19 cellular contexts compared by ENCODE assay signal in the genomic region with DNA sequence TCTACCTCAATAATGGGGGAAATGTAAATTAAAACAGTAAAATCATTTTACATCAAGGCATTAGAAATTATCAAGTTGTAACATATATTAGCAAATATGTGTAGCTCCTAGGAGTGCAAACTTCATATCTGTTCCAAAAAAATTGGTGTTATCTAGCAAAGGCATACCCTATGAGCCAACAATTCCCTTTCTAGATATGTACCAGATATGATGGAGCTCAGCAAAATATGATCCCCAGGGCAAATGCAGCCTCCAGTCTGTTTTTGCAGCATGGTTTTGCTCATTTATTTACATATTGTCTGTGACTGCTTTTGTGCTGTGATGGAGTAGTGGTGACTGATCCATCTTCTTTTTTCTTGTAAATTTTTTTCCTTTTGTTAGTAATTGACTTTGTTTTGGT. TPM values are rescaled to one million over a fixed set of nuclear protein-coding genes. Genes with fewer than 3 reads are reported as not detected.
DNase-seq lines count a peak whose midpoint lies in the region; ATAC-seq and TF ChIP-seq lines count a peak whose summit lies in the region.
"Had no signal": no experiment of that assay in that cellular context is flagged by ENCODE, and none has a peak within 500 bp of the region (broad histone marks: within the 10 kb centered on the region; RNA-seq: fewer than 3 reads in every experiment).

No MANE protein-coding gene starts in this region.

- no peaks in the 10 kb centered on the region for H3K9me2 ChIP-seq in SK-N-SH

- TF ChIP-seq CTCF in SK-N-SH (IDR thresholded peaks at IDR 0.05): no peak
- no peak for TF ChIP-seq CTCF in activated B cell treated with CpG ODN at 0.5 μM for 24 hours (IDR thresholded peaks at IDR 0.05)

- TF ChIP-seq RAD21 in SK-N-SH (IDR thresholded peaks at IDR 0.05; ENCODE audit: low read length): peak; percentile 4; the same call in 1 of the 2 replicates

- no peak overlapping the region for H2AFZ ChIP-seq in SK-N-SH (ENCODE audit: low read depth)

- ATAC-seq in SK-N-SH treated with all-trans-retinoic acid at 6 μM for 48 hours (no peak), activated B cell treated with CpG ODN at 0.5 μM for 24 hours (ENCODE audit: low read depth) (no peak)
- ATAC-seq in activated naive CD4-positive, alpha-beta T cell treated with anti-CD3 and anti-CD28 coated beads, Interleukin-2, amount 50 U/mL, for 72 hours: no peak

- peaks cover 36% of the 10 kb centered on the region for H3K4me1 Mint-ChIP-seq in activated B cell treated with CpG ODN at 0.5 μM for 24 hours

- H3K9me3 Mint-ChIP-seq in activated B cell treated with CpG ODN at 0.5 μM for 24 hours: no peaks in the 10 kb centered on the region
- no peaks in the 10 kb centered on the region for H3K9me3 Mint-ChIP-seq in activated naive CD4-positive, alpha-beta T cell treated with anti-CD3 and anti-CD28 coated beads, Interleukin-2, amount 50 U/mL, for 72 hours

- TF ChIP-seq POLR2A in erythroblast (IDR thresholded peaks at IDR 0.05; ENCODE audit: low read length): no peak

- H3K27ac ChIP-seq in SK-N-SH (ENCODE audit: low read depth in 2 of 2, low read length in 1 of 2): peak overlapping the region in 1 of 2 experiments; percentile 60; a peak in 1 of 4 replicates
- H3K27ac ChIP-seq: C4-2B had no signal

- no peak overlapping the region for H3K4me2 ChIP-seq in SK-N-SH

- H3K36me3 ChIP-seq in SK-N-SH (replicated peaks in 1 of 2; ENCODE audit: control insufficient read depth in 1 of 2, insufficient read depth in 2 of 2, low read length in 1 of 2): peaks cover 21 to 38% of the 10 kb centered on the region in 2 experiments

- H3K27me3 Mint-ChIP-seq in activated B cell treated with CpG ODN at 0.5 μM for 24 hours: no peaks in the 10 kb centered on the region

- H3K27me3 ChIP-seq in SK-N-SH (ENCODE audit: insufficient read depth): no peaks in the 10 kb centered on the region

- H3K4me3 ChIP-seq in SK-N-SH (ENCODE audit: low read depth in 2 of 2, low read length in 1 of 2): no peak overlapping the region

- H3K9me3 ChIP-seq in SK-N-SH: no peaks in the 10 kb centered on the region

- POLR2A ChIA-PET in SK-N-SH (lab: Yijun Ruan, JAX): interaction anchor here (0.6 kb wide), 1 partner anchor 632 kb away, joined by 3 read pairs; no protein-coding TSS in a partner anchor
- POLR2A ChIA-PET in activated B cell treated with CpG ODN at 0.5 μM for 24 hours (lab: Charles Lee): no interaction called here

- intact Hi-C loops in activated B cell treated with CpG ODN at 0.5 μM for 24 hours (cut with micrococcal nuclease): no loop called here

- H3F3A ChIP-seq in SK-N-SH (replicated peaks; ENCODE audit: insufficient read depth): no peaks in the 10 kb centered on the region

- peaks cover 71% of the 10 kb centered on the region for H3K36me3 Mint-ChIP-seq in activated B cell treated with CpG ODN at 0.5 μM for 24 hours (ENCODE audit: low read depth)
- peaks cover 0 to 15% of the 10 kb centered on the region in 2 donors for H3K36me3 Mint-ChIP-seq in activated naive CD4-positive, alpha-beta T cell treated with anti-CD3 and anti-CD28 coated beads, Interleukin-2, amount 50 U/mL, for 72 hours

- H3K79me2 ChIP-seq in SK-N-SH (ENCODE audit: insufficient read depth): no peaks in the 10 kb centered on the region

- H4K20me1 ChIP-seq in SK-N-SH (ENCODE audit: insufficient read depth): no peaks in the 10 kb centered on the region

- no peak overlapping the region for H3K4me3 Mint-ChIP-seq in activated B cell treated with CpG ODN at 0.5 μM for 24 hours

- DNase-seq in SK-N-SH (peak; percentile 54), NCI-H526 treated with DMSO at 0.1 percent for 48 hours (lab: John Stamatoyannopoulos, UW) (peak; percentile 3), activated B cell treated with CpG ODN at 0.5 μM for 24 hours (no peak), erythroblast (lab: John Stamatoyannopoulos, UW) (peak; percentile 52 to 81), NCI-H2081 (lab: John Stamatoyannopoulos, UW) (no peak), RPMI8226 (no peak)
- DNase-seq in activated naive CD4-positive, alpha-beta T cell treated with anti-CD3 and anti-CD28 coated beads, Interleukin-2, amount 50 U/mL, for 72 hours (ENCODE audit: low spot score in 2 of 2): no peak
- DNase-seq: AML-193, DMS53, GDM1, Kasumi-1, NCI-H1417, NCI-H1694 treated with DMSO at 0.1 percent for 48 hours, NCI-H510A, NCI-H748 treated with DMSO at 0.1 percent for 48 hours, Right ventricle myocardium superior, SW 1271 had no signal

- no peaks in the 10 kb centered on the region; a peak in 1 of 4 replicates for H3K4me1 ChIP-seq in SK-N-SH (ENCODE audit: control insufficient read depth in 1 of 2, insufficient read depth in 2 of 2, low read depth in 1 of 2, low read length in 1 of 2)

- TF ChIP-seq EP300 in SK-N-SH (IDR thresholded peaks at IDR 0.05; ENCODE audit: borderline replicate concordance in 1 of 2, low read depth in 1 of 2, low read length in 1 of 2): peak in 1 of 2 experiments; percentile 39; a peak in 1 of 4 replicates

- peak overlapping the region; percentile 32 for H3K27ac Mint-ChIP-seq in activated B cell treated with CpG ODN at 0.5 μM for 24 hours
- H3K27ac Mint-ChIP-seq in activated naive CD4-positive, alpha-beta T cell treated with anti-CD3 and anti-CD28 coated beads, Interleukin-2, amount 50 U/mL, for 72 hours: no peak overlapping the region

- H3K9ac ChIP-seq in SK-N-SH: no peak overlapping the region

- CTCF ChIA-PET in SK-N-SH (lab: Yijun Ruan, JAX) (interaction anchor here (1.1 kb wide), 1 partner anchor 41 kb away, joined by 3 read pairs; the partner anchor contains the start of gene CEP135), activated B cell treated with CpG ODN at 0.5 μM for 24 hours (lab: Charles Lee) (no interaction called here)

TF ChIP-seq in SK-N-SH, 30 proteins besides CTCF, POLR2A, EP300 and RAD21 (continues in another document):
- TF ChIP-seq GABPA (IDR thresholded peaks at IDR 0.05; ENCODE audit: low read depth) (no peak), GATA2 (CRISPR knock-in tag; IDR thresholded peaks at IDR 0.05) (peak; percentile 83), REST (IDR thresholded peaks at IDR 0.05; ENCODE audit: low read depth, low read length) (no peak), MXI1 (IDR thresholded peaks at IDR 0.05; ENCODE audit: low read depth, low read length) (peak; percentile 23; the same call in 1 of the 2 replicates)

TF ChIP-seq in SK-N-SH treated with all-trans-retinoic acid at 6 μM for 48 hours, 23 proteins besides CTCF, POLR2A, EP300 and RAD21:
- TF ChIP-seq, protein P1, sequence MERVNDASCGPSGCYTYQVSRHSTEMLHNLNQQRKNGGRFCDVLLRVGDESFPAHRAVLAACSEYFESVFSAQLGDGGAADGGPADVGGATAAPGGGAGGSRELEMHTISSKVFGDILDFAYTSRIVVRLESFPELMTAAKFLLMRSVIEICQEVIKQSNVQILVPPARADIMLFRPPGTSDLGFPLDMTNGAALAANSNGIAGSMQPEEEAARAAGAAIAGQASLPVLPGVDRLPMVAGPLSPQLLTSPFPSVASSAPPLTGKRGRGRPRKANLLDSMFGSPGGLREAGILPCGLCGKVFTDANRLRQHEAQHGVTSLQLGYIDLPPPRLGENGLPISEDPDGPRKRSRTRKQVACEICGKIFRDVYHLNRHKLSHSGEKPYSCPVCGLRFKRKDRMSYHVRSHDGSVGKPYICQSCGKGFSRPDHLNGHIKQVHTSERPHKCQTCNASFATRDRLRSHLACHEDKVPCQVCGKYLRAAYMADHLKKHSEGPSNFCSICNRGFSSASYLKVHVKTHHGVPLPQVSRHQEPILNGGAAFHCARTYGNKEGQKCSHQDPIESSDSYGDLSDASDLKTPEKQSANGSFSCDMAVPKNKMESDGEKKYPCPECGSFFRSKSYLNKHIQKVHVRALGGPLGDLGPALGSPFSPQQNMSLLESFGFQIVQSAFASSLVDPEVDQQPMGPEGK (CRISPR knock-in tag; IDR thresholded peaks at IDR 0.05; ENCODE audit: borderline replicate concordance): no peak
- no peak for TF ChIP-seq ESRRG (CRISPR knock-in tag; IDR thresholded peaks at IDR 0.05)
- TF ChIP-seq, protein P2, sequence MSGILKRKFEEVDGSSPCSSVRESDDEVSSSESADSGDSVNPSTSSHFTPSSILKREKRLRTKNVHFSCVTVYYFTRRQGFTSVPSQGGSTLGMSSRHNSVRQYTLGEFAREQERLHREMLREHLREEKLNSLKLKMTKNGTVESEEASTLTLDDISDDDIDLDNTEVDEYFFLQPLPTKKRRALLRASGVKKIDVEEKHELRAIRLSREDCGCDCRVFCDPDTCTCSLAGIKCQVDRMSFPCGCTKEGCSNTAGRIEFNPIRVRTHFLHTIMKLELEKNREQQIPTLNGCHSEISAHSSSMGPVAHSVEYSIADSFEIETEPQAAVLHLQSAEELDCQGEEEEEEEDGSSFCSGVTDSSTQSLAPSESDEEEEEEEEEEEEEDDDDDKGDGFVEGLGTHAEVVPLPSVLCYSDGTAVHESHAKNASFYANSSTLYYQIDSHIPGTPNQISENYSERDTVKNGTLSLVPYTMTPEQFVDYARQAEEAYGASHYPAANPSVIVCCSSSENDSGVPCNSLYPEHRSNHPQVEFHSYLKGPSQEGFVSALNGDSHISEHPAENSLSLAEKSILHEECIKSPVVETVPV (CRISPR knock-in tag; IDR thresholded peaks at IDR 0.05): no peak
- TF ChIP-seq SNAI2 (CRISPR knock-in tag; IDR thresholded peaks at IDR 0.05): no peak
- TF ChIP-seq ZC3H10 (CRISPR knock-in tag; IDR thresholded peaks at IDR 0.05): no peak
- no peak for TF ChIP-seq ZFP30 (CRISPR knock-in tag; IDR thresholded peaks at IDR 0.05)
- TF ChIP-seq TOX (CRISPR knock-in tag; IDR thresholded peaks at IDR 0.05; ENCODE audit: borderline replicate concordance): no peak

RNA-seq across cellular contexts. Expression of gene CEP135, which starts 41.0 kb away (rescaled TPM):
- polyA plus RNA-seq in SK-N-SH (2012; rRNA removed): 1.6 and 2.4 TPM in 2 replicates
- 2.2 and 2.8 TPM in 2 replicates for polyA plus RNA-seq in SK-N-SH (2012; cell fraction: cytosol; rRNA removed)
- polyA plus RNA-seq in SK-N-SH (2012; cell fraction: nucleus; rRNA removed): 2.4 and 4.6 TPM in 2 replicates
- total RNA-seq in activated B cell treated with CpG ODN at 0.5 μM for 24 hours: 24.7 and 30.2 TPM in 2 replicates
- total RNA-seq in activated naive CD4-positive, alpha-beta T cell treated with anti-CD3 and anti-CD28 coated beads, Interleukin-2, amount 50 U/mL, for 72 hours: 10 to 100 TPM; 15.9 to 17.3 TPM

Comparison
In these comparisons a context has a peak if more than half of its experiments do, and no peak if none do; other contexts are left out.
1. DNase-seq: peak in SK-N-SH (single experiment), NCI-H526 treated with DMSO at 0.1 percent for 48 hours (single experiment) and erythroblast (2 of 2); none in activated B cell treated with CpG ODN at 0.5 μM for 24 hours (single experiment), activated naive CD4-positive, alpha-beta T cell treated with anti-CD3 and anti-CD28 coated beads, Interleukin-2, amount 50 U/mL, for 72 hours (0 of 2), NCI-H2081 (0 of 2) and RPMI8226 (single experiment).